Comparison of ENCODE assay signal across 1 cellular context in the genomic region with DNA sequence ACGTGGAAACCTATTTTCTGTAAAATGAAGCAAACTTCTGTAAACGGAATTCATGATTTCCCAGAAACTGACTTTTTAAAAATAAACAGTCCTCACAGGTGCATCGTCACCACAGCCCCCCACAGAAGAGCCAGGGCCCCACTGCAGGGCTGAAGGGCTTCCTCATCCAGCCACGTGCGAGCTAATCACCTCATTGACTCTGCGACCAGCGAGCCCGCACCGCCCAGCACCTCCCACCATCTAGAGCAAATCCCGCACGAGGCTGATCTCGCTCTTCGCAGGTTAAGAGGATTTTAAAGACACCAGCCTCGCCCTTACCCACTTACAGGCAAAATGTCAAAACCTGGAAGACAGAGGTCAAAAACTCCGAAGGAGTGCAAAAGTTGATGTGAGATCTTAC.
TF ChIP-seq lines count a peak whose summit lies in the region.

No MANE protein-coding gene starts in this region.

TF ChIP-seq in GM12891, 5 proteins besides CTCF, POLR2A, EP300 and RAD21 (continued from another document):
- no peak for TF ChIP-seq PAX5 (IDR thresholded peaks at IDR 0.05; ENCODE audit: insufficient read depth, low read length, severe bottlenecking)
TF ChIP-seq in GM12891: peak in this region for 0.
